19 cellular contexts compared by ENCODE assay signal in genomic region chr18:49590608-49591007, GRCh38. TPM values are rescaled to one million over a fixed set of nuclear protein-coding genes. Genes with fewer than 3 reads are reported as not detected.
"Had no signal": no experiment of that assay in that cellular context is flagged by ENCODE, and none has a peak within 500 bp of the region (broad histone marks: within the 10 kb centered on the region; RNA-seq: fewer than 3 reads in every experiment).

No MANE protein-coding gene starts in this region.

- H3K9me3 Mint-ChIP-seq: activated naive CD4-positive, alpha-beta T cell treated with anti-CD3 and anti-CD28 coated beads, Interleukin-2, amount 50 U/mL, for 24 hours; dendritic cell treated with granulocyte-macrophage colony-stimulating factor and Interleukin-4, amounts not matched to agents 40 ng/mL and 50 ng/mL, for 4 days; natural killer cell treated with Interleukin-12 subunit alpha and Interleukin-12 subunit beta and Interleukin-15 and Interleukin-18, amount 100 ng/mL, for 72 hours had no signal

- H3K4me1 Mint-ChIP-seq: activated naive CD4-positive, alpha-beta T cell treated with anti-CD3 and anti-CD28 coated beads, Interleukin-2, amount 50 U/mL, for 24 hours had no signal

- H3K36me3 ChIP-seq: left ventricle myocardium inferior, right atrium auricular region had no signal

- H3K4me3 Mint-ChIP-seq: activated naive CD4-positive, alpha-beta T cell treated with anti-CD3 and anti-CD28 coated beads, Interleukin-2, amount 50 U/mL, for 24 hours; dendritic cell treated with granulocyte-macrophage colony-stimulating factor and Interleukin-4, amounts not matched to agents 40 ng/mL and 50 ng/mL, for 4 days; natural killer cell treated with Interleukin-12 subunit alpha and Interleukin-12 subunit beta and Interleukin-15 and Interleukin-18, amount 100 ng/mL, for 72 hours had no signal

- H3K4me1 ChIP-seq: left ventricle myocardium inferior, right atrium auricular region had no signal

- H3K36me3 Mint-ChIP-seq: activated naive CD4-positive, alpha-beta T cell treated with anti-CD3 and anti-CD28 coated beads, Interleukin-2, amount 50 U/mL, for 24 hours; natural killer cell treated with Interleukin-12 subunit alpha and Interleukin-12 subunit beta and Interleukin-15 and Interleukin-18, amount 100 ng/mL, for 72 hours had no signal

- FAIRE-seq: endothelial cell of umbilical vein, keratinocyte had no signal

- H3K27me3 Mint-ChIP-seq: dendritic cell treated with granulocyte-macrophage colony-stimulating factor and Interleukin-4, amounts not matched to agents 40 ng/mL and 50 ng/mL, for 4 days had no signal

- H3K4me3 ChIP-seq: left ventricle myocardium inferior, right atrium auricular region had no signal

- H3K27me3 ChIP-seq: right atrium auricular region had no signal

- H3K9me3 ChIP-seq: left ventricle myocardium inferior, right atrium auricular region had no signal

- H3K27ac Mint-ChIP-seq: activated naive CD4-positive, alpha-beta T cell treated with anti-CD3 and anti-CD28 coated beads, Interleukin-2, amount 50 U/mL, for 24 hours; dendritic cell treated with granulocyte-macrophage colony-stimulating factor and Interleukin-4, amounts not matched to agents 40 ng/mL and 50 ng/mL, for 4 days; natural killer cell treated with Interleukin-12 subunit alpha and Interleukin-12 subunit beta and Interleukin-15 and Interleukin-18, amount 100 ng/mL, for 72 hours had no signal

- DNase-seq: activated CD4-positive, alpha-beta T cell treated with anti-CD3 and anti-CD28 coated beads, Interleukin-2, amount 50 U/mL, for 1 hour; activated CD4-positive, CD25-positive, alpha-beta regulatory T cell treated with anti-CD3 and anti-CD28 coated beads, Interleukin-2, amount 50 U/mL, for 72 hours; activated gamma-delta T cell; effector memory CD4-positive, alpha-beta T cell; hippocampal formation; left ventricle myocardium inferior; mammary epithelial cell; nucleus accumbens; stimulated activated naive CD8-positive, alpha-beta T cell treated with anti-CD3 and anti-CD28 coated beads, Interleukin-15, Interleukin-2, amounts not matched to agents 100 U/mL and 50 U/mL, for 24 hours; substantia nigra; T1000; trophoblast cell had no signal

- ATAC-seq: stimulated activated naive CD8-positive, alpha-beta T cell treated with anti-CD3 and anti-CD28 coated beads, Interleukin-15, Interleukin-2, amounts not matched to agents 100 U/mL and 50 U/mL, for 24 hours had no signal

- H3K27ac ChIP-seq: left ventricle myocardium inferior, right atrium auricular region had no signal

RNA-seq across cellular contexts. Expression of gene LIPG, which starts 28.8 kb away (rescaled TPM):
- total RNA-seq: left ventricle myocardium inferior; T-helper 1 cell treated with Interleukin-12 subunit alpha and Interleukin-12 subunit beta and Interleukin-4 antibody, amounts not matched to agents 30 ng/mL and 1 ng/mL, for 36 hours had no signal
